In genomic region chr5:17343675-17344074, GRCh38 we compare ENCODE assay signal across 7 cellular contexts.
DNase-seq lines count a peak whose midpoint lies in the region; ATAC-seq and TF ChIP-seq lines count a peak whose summit lies in the region.

No MANE protein-coding gene starts in this region.

- TF ChIP-seq CTCF in Panc1 (IDR thresholded peaks at IDR 0.05) (no peak), thyroid gland (IDR thresholded peaks at IDR 0.05) (no peak)

- ATAC-seq in GM19043 (IDR thresholded peaks at IDR 0.05; ENCODE audit: low read depth, unreplicated experiment) (peak; percentile 97), HG02973 (IDR thresholded peaks at IDR 0.05; ENCODE audit: unreplicated experiment) (peak; percentile 91), Panc1 (peak; percentile 95)

- H3K4me2 ChIP-seq in mesendoderm (ENCODE audit: low read length), result no peak overlapping the region

- H4K8ac ChIP-seq in mesendoderm (ENCODE audit: low read depth, low read length), result no peak overlapping the region

- TF ChIP-seq POLR2A in thyroid gland (IDR thresholded peaks at IDR 0.05), result no peak

- H3K4me3 ChIP-seq in Panc1 (ENCODE audit: low read depth in 2 of 2, low read length in 2 of 2) (no peak overlapping the region), mesendoderm (ENCODE audit: low read length) (no peak overlapping the region), thyroid gland (replicated peaks in 1 of 3) (no peak overlapping the region)

- CTCF ChIA-PET in Panc1 (lab: Charles Lee), result no interaction called here

- no CpG with 5 or more reads among the region's 2 CpGs for WGBS in mesendoderm (ENCODE audit: extremely low coverage, insufficient coverage, low lambda C conversion rate)
- WGBS in thyroid gland, 2 donors, result 55 to 62% methylated on average over 2 of the region's 2 CpGs

- no peak overlapping the region for H3K9ac ChIP-seq in mesendoderm (ENCODE audit: low read length)

- no peaks in the 10 kb centered on the region for H3K27me3 ChIP-seq in Panc1 (ENCODE audit: control insufficient read depth, insufficient read depth, low read length)
- H3K27me3 ChIP-seq in mesendoderm (ENCODE audit: insufficient read depth, low read length, poor library complexity), result no peaks in the 10 kb centered on the region
- H3K27me3 ChIP-seq in thyroid gland, result no peaks in the 10 kb centered on the region

- no peak overlapping the region for H2AK5ac ChIP-seq in mesendoderm (ENCODE audit: low read length)

- H2BK5ac ChIP-seq in mesendoderm (ENCODE audit: low read length), result no peak overlapping the region

- H3K4me1 Mint-ChIP-seq in activated naive CD8-positive, alpha-beta T cell treated with anti-CD3 and anti-CD28 coated beads for 36 hours, result no peaks in the 10 kb centered on the region

- no peaks in the 10 kb centered on the region for H3K79me1 ChIP-seq in mesendoderm (ENCODE audit: low read length)

- H3K9me3 Mint-ChIP-seq in activated naive CD8-positive, alpha-beta T cell treated with anti-CD3 and anti-CD28 coated beads for 36 hours, result peaks cover 2% of the 10 kb centered on the region

- H3K27ac Mint-ChIP-seq in activated naive CD8-positive, alpha-beta T cell treated with anti-CD3 and anti-CD28 coated beads for 36 hours, result no peak overlapping the region

- DNase-seq in Panc1 (ENCODE audit: low read depth, low spot score) (peak; percentile 82), mesendoderm (peak; percentile 19), COR-L47 (lab: John Stamatoyannopoulos, UW) (no peak), thyroid gland (no peak)
- no peak for DNase-seq in activated naive CD8-positive, alpha-beta T cell treated with anti-CD3 and anti-CD28 coated beads for 36 hours

- no peaks in the 10 kb centered on the region for H3K36me3 ChIP-seq in Panc1 (ENCODE audit: control insufficient read depth, insufficient read depth, low read length)
- H3K36me3 ChIP-seq in mesendoderm (ENCODE audit: control insufficient read depth, insufficient read depth, low read length), result no peaks in the 10 kb centered on the region
- no peaks in the 10 kb centered on the region for H3K36me3 ChIP-seq in thyroid gland

- no peak overlapping the region for H4K5ac ChIP-seq in mesendoderm (ENCODE audit: low read length)

- no peaks in the 10 kb centered on the region for H3K79me2 ChIP-seq in mesendoderm (ENCODE audit: control insufficient read depth, insufficient read depth, low read length)

- H3K27me3 Mint-ChIP-seq in activated naive CD8-positive, alpha-beta T cell treated with anti-CD3 and anti-CD28 coated beads for 36 hours, result peaks cover 4% of the 10 kb centered on the region

- no peak overlapping the region for H3K23ac ChIP-seq in mesendoderm (ENCODE audit: low read length)

- peaks cover 10% of the 10 kb centered on the region; the same call in 1 of the 2 replicates for H3K4me1 ChIP-seq in Panc1 (ENCODE audit: control insufficient read depth, insufficient read depth, low read length)
- no peaks in the 10 kb centered on the region for H3K4me1 ChIP-seq in mesendoderm (ENCODE audit: control insufficient read depth, low read depth, low read length)
- peaks cover 4 to 8% of the 10 kb centered on the region in 2 donors for H3K4me1 ChIP-seq in thyroid gland

- H3K56ac ChIP-seq in mesendoderm (ENCODE audit: low read length), result no peak overlapping the region

- H2BK120ac ChIP-seq in mesendoderm (ENCODE audit: low read depth, low read length), result no peak overlapping the region

- in situ Hi-C loops in Panc1 (cut with HindIII; ENCODE audit: low pct_unique_long_range_greater_than_20kb, low sequenced_read_pairs), result no loop called here

- H3K4ac ChIP-seq in mesendoderm (ENCODE audit: low read depth, low read length), result no peak overlapping the region

- H3K4me3 Mint-ChIP-seq in activated naive CD8-positive, alpha-beta T cell treated with anti-CD3 and anti-CD28 coated beads for 36 hours, result no peak overlapping the region

- H3K27ac ChIP-seq in Panc1 (ENCODE audit: low read length) (peak overlapping the region; percentile 58), mesendoderm (ENCODE audit: low read depth, low read length) (no peak overlapping the region), thyroid gland (no peak overlapping the region)

- no TSS peak for BruUV-seq in Panc1 (replicated peaks; lab: Mats Ljungman, UMichigan)

- intact Hi-C loops in Panc1 (cut with micrococcal nuclease; ENCODE audit: unreplicated experiment) (no loop called here), thyroid gland (cut with DNase I) (no loop called here)

- POLR2A ChIA-PET in Panc1 (lab: Charles Lee), result no interaction called here

- H3K9me3 ChIP-seq in Panc1 (ENCODE audit: control insufficient read depth, insufficient read depth, low read depth, low read length) (no peaks in the 10 kb centered on the region), thyroid gland (no peaks in the 10 kb centered on the region)

- no peak overlapping the region for H3K18ac ChIP-seq in mesendoderm (ENCODE audit: low read length)

- H3K36me3 Mint-ChIP-seq in activated naive CD8-positive, alpha-beta T cell treated with anti-CD3 and anti-CD28 coated beads for 36 hours, result no peaks in the 10 kb centered on the region

- no peak overlapping the region for H2BK15ac ChIP-seq in mesendoderm (replicated peaks; ENCODE audit: low read depth)

Comparison
In these comparisons a context has a peak if more than half of its experiments do, and no peak if none do; other contexts are left out.
1. DNase-seq: peak in Panc1 (single experiment) and mesendoderm (single experiment); none in activated naive CD8-positive, alpha-beta T cell treated with anti-CD3 and anti-CD28 coated beads for 36 hours (single experiment), COR-L47 (single experiment) and thyroid gland (0 of 2).
2. Peak in every context shown above with its lines, with median percentiles within 50 percentile points of each other: ATAC-seq.